Comparison of ENCODE assay signal across 29 cellular contexts in the genomic region with DNA sequence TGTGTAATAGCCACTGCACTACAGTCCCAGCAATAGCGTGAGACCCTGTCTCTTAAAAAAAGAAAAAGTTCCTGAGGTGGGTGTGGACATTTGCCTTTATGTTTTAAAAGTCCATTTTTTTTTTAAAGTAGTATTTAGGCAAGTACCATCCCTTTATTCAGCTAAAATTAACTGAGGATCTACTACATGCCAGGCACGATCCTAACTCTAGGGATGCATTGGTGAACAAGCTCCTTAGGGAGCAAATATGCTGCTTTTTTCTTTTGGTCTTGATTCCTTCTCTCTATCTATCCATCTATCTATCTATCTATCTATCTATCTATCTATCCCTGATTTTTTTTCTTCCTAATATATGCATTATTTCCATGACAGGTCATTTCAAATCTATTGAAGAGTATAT.
"Had no signal": no experiment of that assay in that cellular context is flagged by ENCODE, and none has a peak within 500 bp of the region (broad histone marks: within the 10 kb centered on the region; RNA-seq: fewer than 3 reads in every experiment).

No MANE protein-coding gene starts in this region.

- H3K9me3 ChIP-seq: ascending aorta, esophagus muscularis mucosa, gastrocnemius medialis, heart left ventricle had no signal

- H3K4me3 ChIP-seq: ascending aorta, coronary artery, esophagus muscularis mucosa, gastrocnemius medialis, heart left ventricle had no signal

- H3K27me3 ChIP-seq: ascending aorta, esophagus muscularis mucosa, foreskin keratinocyte, gastrocnemius medialis, heart left ventricle had no signal

- ATAC-seq: activated CD4-positive, alpha-beta T cell treated with anti-CD3 and anti-CD28 coated beads for 36 hours; activated CD8-positive, alpha-beta T cell treated with anti-CD3 and anti-CD28 coated beads, Interleukin-2, amount 10 ng/mL, durations not matched to agents 7 days and 5 days; activated naive CD4-positive, alpha-beta T cell treated with anti-CD3 and anti-CD28 coated beads, Interleukin-2, amount 50 U/mL, for 72 hours; activated T-cell treated with anti-CD3 and anti-CD28 coated beads, Interleukin-2, amount 50 U/mL, for 72 hours; effector memory CD8-positive, alpha-beta T cell; gastrocnemius medialis; heart left ventricle; T-cell had no signal

- H3K36me3 ChIP-seq: ascending aorta, esophagus muscularis mucosa, gastrocnemius medialis, heart left ventricle had no signal

- FAIRE-seq: bronchial epithelial cell had no signal

- H3K4me1 ChIP-seq: ascending aorta had no signal

- H3K27ac ChIP-seq: ascending aorta, coronary artery, esophagus muscularis mucosa, gastrocnemius medialis, heart left ventricle had no signal

- DNase-seq: activated CD4-positive, alpha-beta memory T cell treated with anti-CD3 and anti-CD28 coated beads for 36 hours; activated CD4-positive, alpha-beta T cell treated with anti-CD3 and anti-CD28 coated beads for 36 hours; activated CD4-positive, alpha-beta T cell treated with anti-CD3 and anti-CD28 coated beads, Interleukin-2, amount 10 ng/mL, durations not matched to agents 24 days and 14 days; activated CD4-positive, CD25-positive, alpha-beta regulatory T cell; activated CD4-positive, CD25-positive, alpha-beta regulatory T cell treated with anti-CD3 and anti-CD28 coated beads, Interleukin-2, amount 50 U/mL, for 72 hours; activated CD8-positive, alpha-beta memory T cell treated with anti-CD3 and anti-CD28 coated beads, Interleukin-2, amount 50 U/mL, for 48 hours; activated CD8-positive, alpha-beta T cell treated with anti-CD3 and anti-CD28 coated beads, Interleukin-2, amount 10 ng/mL, durations not matched to agents 7 days and 5 days; activated gamma-delta T cell; activated naive CD4-positive, alpha-beta T cell; activated naive CD4-positive, alpha-beta T cell treated with anti-CD3 and anti-CD28 coated beads, Interleukin-2, amount 10 ng/mL, durations not matched to agents 7 days and 5 days; activated naive CD8-positive, alpha-beta T cell treated with anti-CD3 and anti-CD28 coated beads, Interleukin-2, amount 10 ng/mL, durations not matched to agents 7 days and 5 days; activated T-cell treated with anti-CD3 and anti-CD28 coated beads for 4 hours; activated T-cell treated with anti-CD3 and anti-CD28 coated beads, Interleukin-2, amount 50 U/mL, for 24 hours; activated T-cell treated with anti-CD3 and anti-CD28 coated beads, Interleukin-2, amount 50 U/mL, for 72 hours; dermis blood vessel endothelial cell; effector CD4-positive, alpha-beta T cell; effector memory CD8-positive, alpha-beta T cell; erythroblast; foreskin keratinocyte; gastrocnemius medialis; glutamatergic neuron; heart left ventricle; T-cell; T1000 had no signal
